Comparison of ENCODE assay signal across 26 cellular contexts in the genomic region with DNA sequence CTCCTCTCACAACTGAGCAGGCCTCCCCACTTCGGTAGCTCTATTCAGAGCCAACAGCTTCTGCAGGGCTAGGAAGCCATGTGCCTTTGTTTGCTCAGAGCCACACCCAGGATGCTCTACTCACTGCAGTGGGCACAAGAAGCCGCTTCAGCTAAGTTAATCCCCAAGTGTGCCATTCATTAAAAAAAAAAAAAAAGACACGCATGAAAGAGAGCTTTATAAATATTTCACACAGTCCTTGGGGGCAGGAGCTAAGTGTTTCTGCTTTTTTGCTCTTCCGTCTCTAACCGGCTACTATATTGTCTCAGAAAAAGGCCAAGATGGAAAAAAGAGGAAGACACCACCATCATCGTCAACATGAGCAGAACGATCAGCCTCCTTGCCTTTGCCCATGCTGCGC. TPM values are rescaled to one million over a fixed set of nuclear protein-coding genes. Genes with fewer than 3 reads are reported as not detected.
A peak's percentile ranks its signal among the peaks of the same experiment; 100 is the strongest.
DNase-seq lines count a peak whose midpoint lies in the region; ATAC-seq and TF ChIP-seq lines count a peak whose summit lies in the region.
"Had no signal": no experiment of that assay in that cellular context is flagged by ENCODE, and none has a peak within 500 bp of the region (broad histone marks: within the 10 kb centered on the region; RNA-seq: fewer than 3 reads in every experiment).

No MANE protein-coding gene starts in this region.

- no peak overlapping the region for H3K27ac Mint-ChIP-seq in GM23338
- peak overlapping the region; percentile 93 for H3K27ac Mint-ChIP-seq in glutamatergic neuron (ENCODE audit: unreplicated experiment)
- H3K27ac Mint-ChIP-seq: activated naive CD8-positive, alpha-beta T cell treated with anti-CD3 and anti-CD28 coated beads for 36 hours; activated T-cell treated with anti-CD3 and anti-CD28 coated beads, Interleukin-2, amount 50 U/mL, for 24 hours had no signal

- no peaks in the 10 kb centered on the region for H3K9me3 ChIP-seq in BLaER1
- H3K9me3 ChIP-seq: prostate gland had no signal

- H3K27me3 Mint-ChIP-seq in GM23338 (ENCODE audit: insufficient read depth, low read depth, poor library complexity), result peaks cover 17% of the 10 kb centered on the region
- H3K27me3 Mint-ChIP-seq in glutamatergic neuron (ENCODE audit: unreplicated experiment), result peaks cover 32% of the 10 kb centered on the region

- H3K4me3 Mint-ChIP-seq in GM23338, result no peak overlapping the region
- H3K4me3 Mint-ChIP-seq in glutamatergic neuron (ENCODE audit: unreplicated experiment), result peak overlapping the region; percentile 88
- H3K4me3 Mint-ChIP-seq: activated naive CD8-positive, alpha-beta T cell treated with anti-CD3 and anti-CD28 coated beads for 36 hours; activated T-cell treated with anti-CD3 and anti-CD28 coated beads, Interleukin-2, amount 50 U/mL, for 24 hours; H9 had no signal

- no peaks in the 10 kb centered on the region for H3K9me2 ChIP-seq in GM23338 (ENCODE audit: insufficient read depth)

- peaks cover 46% of the 10 kb centered on the region for H3K4me1 Mint-ChIP-seq in GM23338
- peaks cover 65% of the 10 kb centered on the region for H3K4me1 Mint-ChIP-seq in glutamatergic neuron (ENCODE audit: low read depth, unreplicated experiment)

- H3K27me3 ChIP-seq in BLaER1 (no peaks in the 10 kb centered on the region), GM23338 (ENCODE audit: insufficient read depth) (peaks cover 9% of the 10 kb centered on the region)

- H3K9me3 Mint-ChIP-seq in GM23338 (no peaks in the 10 kb centered on the region), glutamatergic neuron (ENCODE audit: unreplicated experiment) (peaks cover 37% of the 10 kb centered on the region)
- H3K9me3 Mint-ChIP-seq: activated T-cell treated with anti-CD3 and anti-CD28 coated beads, Interleukin-2, amount 50 U/mL, for 24 hours; H9 had no signal

- H3K79me2 ChIP-seq in GM23338 (replicated peaks; ENCODE audit: insufficient read depth), result peaks cover 85% of the 10 kb centered on the region

- H3K36me3 ChIP-seq in BLaER1 (peaks cover 35% of the 10 kb centered on the region), GM23338 (ENCODE audit: insufficient read depth) (no peaks in the 10 kb centered on the region)
- H3K36me3 ChIP-seq: prostate gland had no signal

- DNase-seq in GM23338 (ENCODE audit: low spot score), result no peak
- peak; percentile 34 for DNase-seq in NCI-H524 treated with DMSO at 0.1 percent for 48 hours (lab: John Stamatoyannopoulos, UW)
- DNase-seq in glutamatergic neuron, result no peak
- DNase-seq in NCI-H146 (lab: John Stamatoyannopoulos, UW), result no peak
- no peak for DNase-seq in NCI-H1694 (lab: John Stamatoyannopoulos, UW)
- no peak for DNase-seq in putamen (ENCODE audit: low spot score)
- DNase-seq: activated gamma-delta T cell; activated naive CD8-positive, alpha-beta T cell treated with anti-CD3 and anti-CD28 coated beads for 36 hours; activated T-cell treated with anti-CD3 and anti-CD28 coated beads, Interleukin-2, amount 50 U/mL, for 24 hours; anterior cingulate cortex; C1 segment of cervical spinal cord; H9; Kasumi-1; kidney; left ventricle myocardium superior; NCI-H1694 treated with DMSO at 0.1 percent for 48 hours; NCI-H2227 treated with DMSO at 0.1 percent for 48 hours; OCI-M1; stimulated activated CD4-positive, alpha-beta T cell treated with anti-CD3 and anti-CD28 coated beads, Interleukin-4, amount 100 ng/mL, for 1 hour; trophoblast cell had no signal

- H3K4me2 ChIP-seq in BLaER1 (peak overlapping the region; percentile 94), GM23338 (0 out of 2 replicates have a peak overlapping the region, but pooled peaks have one; percentile 26)

- TF ChIP-seq CTCF in GM23338 (conservative IDR thresholded peaks at IDR 0.05; ENCODE audit: low read depth in 2 of 2), result no peak
- TF ChIP-seq CTCF in glutamatergic neuron (IDR thresholded peaks at IDR 0.05; ENCODE audit: partially characterized antibody, unreplicated experiment), result no peak

- peak overlapping the region; percentile 93 for H3K9ac ChIP-seq in BLaER1

- H3K27ac ChIP-seq in BLaER1 (peak overlapping the region; percentile 95), GM23338 (ENCODE audit: low read depth) (no peak overlapping the region)
- H3K27ac ChIP-seq: prostate gland, RWPE1 had no signal

- no peak overlapping the region for H2AFZ ChIP-seq in GM23338

- ATAC-seq in GM23338, result no peak
- no peak for ATAC-seq in GM21367 (IDR thresholded peaks at IDR 0.05; ENCODE audit: unreplicated experiment)
- ATAC-seq: left ventricle myocardium superior had no signal

- peaks cover 79% of the 10 kb centered on the region for H3K4me1 ChIP-seq in BLaER1
- H3K4me1 ChIP-seq in GM23338 (ENCODE audit: insufficient read depth), result peaks cover 39% of the 10 kb centered on the region
- H3K4me1 ChIP-seq: prostate gland had no signal

- H3K4me3 ChIP-seq in BLaER1, result peak overlapping the region; percentile 96
- no peak overlapping the region for H3K4me3 ChIP-seq in GM23338
- H3K4me3 ChIP-seq: prostate gland had no signal

- 0 out of 2 replicates have a peak, but pooled peaks cover 4% of the 10 kb centered on the region for H3F3A ChIP-seq in GM23338 (replicated peaks; ENCODE audit: low read depth)

- H4K20me1 ChIP-seq in BLaER1, result peaks cover 78% of the 10 kb centered on the region
- H4K20me1 ChIP-seq in GM23338 (replicated peaks; ENCODE audit: insufficient read depth), result peaks cover 75% of the 10 kb centered on the region

- H3K36me3 Mint-ChIP-seq in GM23338 (ENCODE audit: low read depth), result no peaks in the 10 kb centered on the region
- peaks cover 6% of the 10 kb centered on the region for H3K36me3 Mint-ChIP-seq in glutamatergic neuron (ENCODE audit: unreplicated experiment)
- H3K36me3 Mint-ChIP-seq: activated naive CD8-positive, alpha-beta T cell treated with anti-CD3 and anti-CD28 coated beads for 36 hours had no signal

TF ChIP-seq in GM23338, 12 proteins besides CTCF, POLR2A, EP300 and RAD21 (continues in another document):
- TF ChIP-seq NANOG (IDR thresholded peaks at IDR 0.05; ENCODE audit: borderline replicate concordance) (no peak), ZNF114 (CRISPR knock-in tag; IDR thresholded peaks at IDR 0.05) (no peak), POLR2AphosphoS5 (IDR thresholded peaks at IDR 0.05; ENCODE audit: low read depth) (no peak), ZNF331 (CRISPR knock-in tag; IDR thresholded peaks at IDR 0.05; ENCODE audit: low read depth) (no peak), JUNB (IDR thresholded peaks at IDR 0.05; ENCODE audit: unreplicated experiment) (no peak), EZH2 (IDR thresholded peaks at IDR 0.05; ENCODE audit: low read depth, unreplicated experiment) (no peak), EZH2phosphoT487 (IDR thresholded peaks at IDR 0.05; ENCODE audit: unreplicated experiment) (no peak)

RNA-seq across cellular contexts. Expression of gene CRMP1, which starts 8.1 kb away (rescaled TPM):
- total RNA-seq in GM23338 (2014; rRNA removed; shearing (Covaris generic)), result 143 and 146 TPM in 2 replicates
- polyA plus RNA-seq in GM23338 (2016; fragmentation: Nextera tagmentation; extraction: Ambion mirVana), result 52.7 and 53.6 TPM in 2 replicates
- 947 TPM for total RNA-seq in glutamatergic neuron (ENCODE audit: unreplicated experiment)
- total RNA-seq: activated naive CD8-positive, alpha-beta T cell treated with anti-CD3 and anti-CD28 coated beads for 36 hours; bronchial epithelial cell; subcutaneous adipose tissue had no signal
